ENCODE assay signal across 8 cellular contexts in genomic region chr2:62194558-62195420, GRCh38. TPM values are rescaled to one million over a fixed set of nuclear protein-coding genes. Genes with fewer than 3 reads are reported as not detected.
DNase-seq lines count a peak whose midpoint lies in the region; ATAC-seq, FAIRE-seq and TF ChIP-seq lines count a peak whose summit lies in the region.

No MANE protein-coding gene starts in this region.

- no peak overlapping the region for H3K27ac ChIP-seq in hepatocyte
- H3K27ac ChIP-seq in skin epidermis: peak overlapping the region in 16 of 21 experiments; percentile 76 to 97 (median 95)

- no peaks in the 10 kb centered on the region for H3K27me3 Mint-ChIP-seq in activated T-helper 17 cell treated with anti-CD3 and anti-CD28 coated beads, Interleukin-2, amount 50 U/mL, for 72 hours

- H2AFZ ChIP-seq in hepatocyte: peak overlapping the region; percentile 86

- H3K4me3 ChIP-seq in hepatocyte: no peak overlapping the region
- H3K4me3 ChIP-seq in skin epidermis: peak overlapping the region; percentile 64 to 96 (median 87)

- H3K36me3 Mint-ChIP-seq in activated T-helper 17 cell treated with anti-CD3 and anti-CD28 coated beads, Interleukin-2, amount 50 U/mL, for 72 hours (ENCODE audit: low read depth): peaks cover 12% of the 10 kb centered on the region

- 83% methylated on average over 50 of the region's 51 CpGs for WGBS in hepatocyte (ENCODE audit: low lambda C conversion rate, missing lambda C conversion rate)

- peaks cover 36% of the 10 kb centered on the region for H3K79me2 ChIP-seq in hepatocyte

- H3K9me3 ChIP-seq in hepatocyte (ENCODE audit: low read depth): no peaks in the 10 kb centered on the region

- no peaks in the 10 kb centered on the region for H3K27me3 ChIP-seq in hepatocyte

- H3K4me1 ChIP-seq in hepatocyte (ENCODE audit: insufficient read depth): peaks cover 11% of the 10 kb centered on the region

- H3K4me2 ChIP-seq in hepatocyte: peak overlapping the region; percentile 82

- TF ChIP-seq CTCF in hepatocyte (IDR thresholded peaks at IDR 0.05; ENCODE audit: poor library complexity): no peak

- no peaks in the 10 kb centered on the region for H3K9me2 ChIP-seq in hepatocyte (replicated peaks; ENCODE audit: insufficient read depth)

- H3K4me1 Mint-ChIP-seq in activated T-helper 17 cell treated with anti-CD3 and anti-CD28 coated beads, Interleukin-2, amount 50 U/mL, for 72 hours: peaks cover 16% of the 10 kb centered on the region

- peak overlapping the region; percentile 51 for H3K4me3 Mint-ChIP-seq in activated T-helper 17 cell treated with anti-CD3 and anti-CD28 coated beads, Interleukin-2, amount 50 U/mL, for 72 hours

- peaks cover 22% of the 10 kb centered on the region for H4K20me1 ChIP-seq in hepatocyte (ENCODE audit: insufficient read depth, poor library complexity, severe bottlenecking)

- ATAC-seq in activated T-helper 17 cell treated with anti-CD3 and anti-CD28 coated beads, Interleukin-2, amount 50 U/mL, for 72 hours (replicated peaks): no peak
- no peak for ATAC-seq in HG02840 (IDR thresholded peaks at IDR 0.05; ENCODE audit: low FRiP score, unreplicated experiment)
- ATAC-seq in GM21723 (IDR thresholded peaks at IDR 0.05; ENCODE audit: unreplicated experiment): no peak
- no peak for ATAC-seq in HG02678 (IDR thresholded peaks at IDR 0.05; ENCODE audit: unreplicated experiment)

- FAIRE-seq in GM19239 (lab: Jason Lieb, UNC): peak; percentile 65

- no peak overlapping the region for H3K27ac Mint-ChIP-seq in activated T-helper 17 cell treated with anti-CD3 and anti-CD28 coated beads, Interleukin-2, amount 50 U/mL, for 72 hours

- no peaks in the 10 kb centered on the region for H3K9me3 Mint-ChIP-seq in activated T-helper 17 cell treated with anti-CD3 and anti-CD28 coated beads, Interleukin-2, amount 50 U/mL, for 72 hours

- DNase-seq in GM19239 (ENCODE audit: insufficient read length, low spot score) (no peak), hepatocyte (ENCODE audit: low spot score) (no peak), DMS53 treated with DMSO at 0.1 percent for 48 hours (lab: John Stamatoyannopoulos, UW; ENCODE audit: unreplicated experiment) (no peak)

- no peaks in the 10 kb centered on the region for H3K36me3 ChIP-seq in hepatocyte (replicated peaks; ENCODE audit: insufficient read depth, low read depth)

RNA-seq across cellular contexts. Expression of gene B3GNT2, which starts 1.1 kb away (rescaled TPM):
- 10 to 100 TPM; 15.0 to 20.1 TPM for total RNA-seq in activated T-helper 17 cell treated with anti-CD3 and anti-CD28 coated beads, Interleukin-2, amount 50 U/mL, for 72 hours
- total RNA-seq in hepatocyte: 49.8 and 53.0 TPM in 2 replicates
- polyA plus RNA-seq in hepatocyte: 23.9 and 30.8 TPM in 2 replicates
